Comparison of ENCODE assay signal across 21 cellular contexts in the genomic region with DNA sequence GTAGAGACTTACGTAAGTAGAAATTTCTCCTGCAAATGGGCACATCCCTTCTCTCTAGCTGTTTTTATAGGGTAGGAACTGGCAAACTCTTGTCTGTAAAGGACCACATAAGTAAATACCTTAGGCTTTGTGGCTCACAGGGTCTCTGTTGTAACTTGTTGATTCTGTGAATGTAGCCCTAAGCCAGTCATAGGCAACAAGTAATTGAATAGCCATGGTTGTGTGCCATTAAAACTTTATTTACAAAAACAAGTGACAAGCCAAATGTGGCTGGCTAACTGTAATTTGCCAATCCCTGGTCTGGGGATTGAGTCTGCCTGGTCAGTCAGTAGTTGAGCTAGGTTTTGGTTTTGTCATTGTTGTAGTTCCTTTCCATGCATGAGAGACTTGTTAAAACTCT. TPM values are rescaled to one million over a fixed set of nuclear protein-coding genes. Genes with fewer than 3 reads are reported as not detected.
A peak's percentile ranks its signal among the peaks of the same experiment; 100 is the strongest.
DNase-seq lines count a peak whose midpoint lies in the region; ATAC-seq, FAIRE-seq and TF ChIP-seq lines count a peak whose summit lies in the region.
"Had no signal": no experiment of that assay in that cellular context is flagged by ENCODE, and none has a peak within 500 bp of the region (broad histone marks: within the 10 kb centered on the region; RNA-seq: fewer than 3 reads in every experiment).

No MANE protein-coding gene starts in this region.

- POLR2A ChIA-PET in HepG2 (lab: Yijun Ruan, JAX) (no interaction called here), K562 (lab: Yijun Ruan, JAX) (no interaction called here)

- H3K4me1 ChIP-seq in HepG2 (ENCODE audit: insufficient read depth, low read length) (peaks cover 28% of the 10 kb centered on the region), right lobe of liver (no peaks in the 10 kb centered on the region), K562 (replicated peaks in 1 of 2; ENCODE audit: control insufficient read depth in 2 of 2, insufficient read depth in 2 of 2, low read length in 2 of 2) (peaks cover 7 to 14% of the 10 kb centered on the region in 2 experiments; a peak in 4 of 5 replicates), foreskin keratinocyte (peaks cover 10% of the 10 kb centered on the region), testis (peaks cover 10% of the 10 kb centered on the region)

- CTCF ChIA-PET in HepG2 (lab: Yijun Ruan, JAX; ENCODE audit: low intra/inter-chr PET ratio, low total read pairs) = no interaction called here
- CTCF ChIA-PET in K562 (lab: Yijun Ruan, JAX; ENCODE audit: low intra/inter-chr PET ratio) = no interaction called here

- no peak overlapping the region for H3K4me3 ChIP-seq in HepG2 (replicated peaks in 1 of 3; ENCODE audit: insufficient read depth in 1 of 3, low read depth in 2 of 3, low read length in 3 of 3)
- H3K4me3 ChIP-seq in right lobe of liver = no peak overlapping the region
- no peak overlapping the region for H3K4me3 ChIP-seq in K562
- H3K4me3 ChIP-seq in testis = no peak overlapping the region
- H3K4me3 ChIP-seq: PC-9, SJSA1 had no signal

- TF ChIP-seq POLR2A in HepG2 (IDR thresholded peaks at IDR 0.05; ENCODE audit: insufficient read depth in 1 of 2, low read depth in 2 of 2, low read length in 2 of 2) (no peak), right lobe of liver (IDR thresholded peaks at IDR 0.05) (no peak), K562 (conservative IDR thresholded peaks at IDR 0.05) (no peak), testis (IDR thresholded peaks at IDR 0.05) (no peak)

- TF ChIP-seq CTCF in HepG2 (CRISPR knock-in tag; IDR thresholded peaks at IDR 0.05) (no peak), right lobe of liver (IDR thresholded peaks at IDR 0.05) (no peak), K562 (IDR thresholded peaks at IDR 0.05 in 2 of 3, conservative IDR thresholded peaks at IDR 0.05 in 1 of 3; ENCODE audit: insufficient read depth in 2 of 3, low read depth in 1 of 3, low read length in 3 of 3) (no peak), foreskin keratinocyte (conservative IDR thresholded peaks at IDR 0.05) (no peak), testis (IDR thresholded peaks at IDR 0.05) (no peak)

- TF ChIP-seq RAD21 in HepG2 (CRISPR knock-in tag; IDR thresholded peaks at IDR 0.05) = no peak
- no peak for TF ChIP-seq RAD21 in K562 (CRISPR knock-in tag; conservative IDR thresholded peaks at IDR 0.05 in 1 of 2, IDR thresholded peaks at IDR 0.05 in 1 of 2)

- H3K9me1 ChIP-seq in K562 (ENCODE audit: control insufficient read depth, insufficient read depth, low read length) = no peaks in the 10 kb centered on the region

- H3K9ac ChIP-seq in HepG2 (ENCODE audit: insufficient read depth, low read depth, low read length) = no peak overlapping the region
- no peak overlapping the region for H3K9ac ChIP-seq in K562 (ENCODE audit: insufficient read depth in 1 of 2, low read depth in 2 of 2, low read length in 2 of 2)

- intact Hi-C loops in HepG2 (cut with micrococcal nuclease; ENCODE audit: unreplicated experiment) (no loop called here), right lobe of liver (cut with DNase I) (no loop called here), K562 (cut with micrococcal nuclease) (no loop called here), testis (cut with DNase I; ENCODE audit: low total_unique reads) (no loop called here)

- WGBS in HepG2 (ENCODE audit: low lambda C conversion rate) = 87% methylated on average over 1 of the region's 1 CpG
- WGBS in right lobe of liver (ENCODE audit: insufficient coverage, low coverage, low lambda C conversion rate, missing lambda C conversion rate) = 100% methylated on average over 1 of the region's 1 CpG
- WGBS in K562 (ENCODE audit: insufficient coverage, low coverage, missing lambda C conversion rate) = 89% methylated on average over 1 of the region's 1 CpG
- WGBS in testis, 2 donors = 96 to 100% methylated on average over 1 of the region's 1 CpG

- BruUV-seq in HepG2 (replicated peaks; lab: Mats Ljungman, UMichigan) = no TSS peak
- BruUV-seq in K562 (replicated peaks; lab: Mats Ljungman, UMichigan) = no TSS peak

- no peak for FAIRE-seq in HepG2 (lab: Jason Lieb, UNC)
- no peak for FAIRE-seq in K562 (lab: Jason Lieb, UNC)

- no peak overlapping the region for H2AFZ ChIP-seq in HepG2 (ENCODE audit: low read length)
- 0 out of 2 replicates have a peak overlapping the region, but pooled peaks have one; percentile 13 for H2AFZ ChIP-seq in K562 (ENCODE audit: low read depth, low read length)
- H2AFZ ChIP-seq: PC-9 had no signal

- TF ChIP-seq EP300 in HepG2 (IDR thresholded peaks at IDR 0.05; ENCODE audit: low read depth in 2 of 2, low read length in 2 of 2) (no peak), HepG2 (CRISPR knock-in tag; IDR thresholded peaks at IDR 0.05; ENCODE audit: borderline replicate concordance) (no peak), K562 (IDR thresholded peaks at IDR 0.05; ENCODE audit: low read length) (no peak)

- ATAC-seq in HepG2 (no peak), right lobe of liver (no peak), K562 (no peak), foreskin keratinocyte (no peak)

- no peak for DNase-seq in HepG2 (ENCODE audit: low spot score)
- DNase-seq in right lobe of liver = no peak
- no peak for DNase-seq in K562 (ENCODE audit: extremely low read depth in 1 of 4, low spot score in 3 of 4)
- peak; percentile 76 to 88 for DNase-seq in foreskin keratinocyte
- no peak for DNase-seq in testis
- DNase-seq in UCSD-AML1 (lab: John Stamatoyannopoulos, UW; ENCODE audit: unreplicated experiment) = no peak
- no peak for DNase-seq in NCI-H345 (lab: John Stamatoyannopoulos, UW)
- DNase-seq: Calu3, DMS79 treated with DMSO at 0.1 percent for 48 hours, HFFc6, MV-4-11, NCI-H1105, NCI-H1436 treated with DMSO at 0.1 percent for 48 hours, NCI-H187 treated with DMSO at 0.1 percent for 48 hours, NCI-H2171 treated with DMSO at 0.1 percent for 48 hours, NCI-H524 treated with DMSO at 0.1 percent for 48 hours, NCI-H82, PC-9, Right ventricle myocardium superior, RPMI8226 had no signal

- no peaks in the 10 kb centered on the region for H4K20me1 ChIP-seq in HepG2 (ENCODE audit: insufficient read depth, low read length)
- no peaks in the 10 kb centered on the region for H4K20me1 ChIP-seq in K562 (replicated peaks; ENCODE audit: control insufficient read depth, insufficient read depth, low read length)

- H3K27me3 ChIP-seq in HepG2 (ENCODE audit: control insufficient read depth in 1 of 2, insufficient read depth in 2 of 2, low read length in 2 of 2) (peaks cover 3 to 5% of the 10 kb centered on the region in 2 experiments; a peak in 2 of 5 replicates), right lobe of liver (no peaks in the 10 kb centered on the region), K562 (ENCODE audit: control insufficient read depth in 2 of 2, insufficient read depth in 2 of 2, low read length in 2 of 2) (no peaks in the 10 kb centered on the region), foreskin keratinocyte (no peaks in the 10 kb centered on the region), testis (no peaks in the 10 kb centered on the region)
- H3K27me3 ChIP-seq: SJSA1 had no signal

- H3K79me2 ChIP-seq in HepG2 (ENCODE audit: insufficient read depth, low read length) (no peaks in the 10 kb centered on the region), K562 (ENCODE audit: control insufficient read depth, insufficient read depth, low read length) (no peaks in the 10 kb centered on the region; the same call in 2 of the 3 replicates)

- in situ Hi-C loops in HepG2 (cut with HindIII; ENCODE audit: extremely low pct_ligation_motif_present, low pct_unique_long_range_greater_than_20kb) (no loop called here), K562 (cut with MboI) (no loop called here)

- H3K27ac ChIP-seq in HepG2 (ENCODE audit: extremely low read length, insufficient read depth, low read length) (no peak overlapping the region), right lobe of liver (no peak overlapping the region), K562 (ENCODE audit: extremely low read depth, low read depth, low read length) (no peak overlapping the region), foreskin keratinocyte (peak overlapping the region; percentile 49), testis (no peak overlapping the region)
- H3K27ac ChIP-seq: PC-9, SJSA1 had no signal

- H3K36me3 ChIP-seq in HepG2 (replicated peaks in 1 of 2; ENCODE audit: control insufficient read depth in 1 of 2, insufficient read depth in 2 of 2, low read length in 2 of 2) (no peaks in the 10 kb centered on the region), right lobe of liver (no peaks in the 10 kb centered on the region), K562 (ENCODE audit: control insufficient read depth, insufficient read depth, low read length) (no peaks in the 10 kb centered on the region), testis (ENCODE audit: low read depth, missing control alignments) (no peaks in the 10 kb centered on the region)

- H3K4me2 ChIP-seq in HepG2 (ENCODE audit: low read depth, low read length) = no peak overlapping the region
- no peak overlapping the region for H3K4me2 ChIP-seq in K562 (ENCODE audit: insufficient read depth, low read length)
- H3K4me2 ChIP-seq: PC-9 had no signal

- peaks cover 9% of the 10 kb centered on the region for H3K9me3 ChIP-seq in HepG2 (ENCODE audit: low read length)
- H3K9me3 ChIP-seq in right lobe of liver = no peaks in the 10 kb centered on the region
- H3K9me3 ChIP-seq in K562 (replicated peaks; ENCODE audit: control insufficient read depth, insufficient read depth, low read depth, low read length) = no peaks in the 10 kb centered on the region
- no peaks in the 10 kb centered on the region for H3K9me3 ChIP-seq in testis
- H3K9me3 ChIP-seq: SJSA1 had no signal

RNA-seq across cellular contexts. Expression of a gene that starts 5.3 kb away (rescaled TPM):
- total RNA-seq in HepG2 (2016; rRNA removed; fragmentation: Illumina TruSeq; extraction: Trizol) (13.5 and 27.0 TPM in 2 replicates), right lobe of liver (10 to 100 TPM; 25.2 to 86.4 (median 75.2) TPM), K562 (2014; rRNA removed) (6.9 and 10.3 TPM in 2 replicates), K562 (2014; rRNA removed; fragmentation: Illumina TruSeq; extraction: Trizol) (7.4 and 8.0 TPM in 2 replicates), K562 (2015; rRNA removed; fragmentation: Illumina TruSeq; extraction: Trizol) (4.5 TPM in 2 replicates), K562 (2021) (23.9 and 25.2 TPM in 2 replicates), foreskin keratinocyte (133 and 156 TPM in 2 replicates), testis (10 to 100 TPM; 30.8 to 35.7 TPM)
- total RNA-seq in HepG2 (2016; cell fraction: cytosol; rRNA removed; fragmentation: Illumina TruSeq; extraction: Trizol; ENCODE audit: low read depth) = 17.4 and 21.1 TPM in 2 replicates
- 13.7 and 28.9 TPM in 2 replicates for total RNA-seq in HepG2 (2016; cell fraction: insoluble cytoplasmic fraction; rRNA removed; fragmentation: Illumina TruSeq; extraction: Trizol)
- total RNA-seq in HepG2 (2016; cell fraction: membrane; rRNA removed; fragmentation: Illumina TruSeq; extraction: Trizol) = 23.0 and 29.0 TPM in 2 replicates
- total RNA-seq in HepG2 (2016; cell fraction: nucleus; rRNA removed; fragmentation: Illumina TruSeq; extraction: Trizol) = 106 and 113 TPM in 2 replicates
- polyA plus RNA-seq in HepG2 (2011; rRNA removed) (71.9 and 75.4 TPM in 2 replicates), K562 (2011; rRNA removed) (11.7 and 19.1 TPM in 2 replicates), K562 (2014; fragmentation: Illumina TruSeq; extraction: Trizol) (11.1 and 12.6 TPM in 2 replicates), K562 (2014; fragmentation: Nextera tagmentation; extraction: Ambion mirVana) (1 to 10 TPM; 3.2 to 3.7 TPM), K562 (2014; rRNA removed) (8.6 and 10.2 TPM in 2 replicates), foreskin keratinocyte (42.0 and 42.5 TPM in 2 replicates), testis (ENCODE audit: insufficient read depth, low read depth, low replicate concordance) (41.5 TPM)
- 35.6 and 36.3 TPM in 2 replicates for polyA plus RNA-seq in HepG2 (2011; cell fraction: cytosol; rRNA removed)
- 201 and 233 TPM in 2 replicates for polyA plus RNA-seq in HepG2 (2011; cell fraction: nucleus; rRNA removed)
- polyA plus RNA-seq in HepG2 (2012) = 28.6 and 64.6 TPM in 2 replicates
- polyA plus RNA-seq in HepG2 (2016; cell fraction: cytosol; fragmentation: Illumina TruSeq; extraction: Trizol; ENCODE audit: low read depth) = 2.8 and 3.6 TPM in 2 replicates
- polyA plus RNA-seq in HepG2 (2016; cell fraction: insoluble cytoplasmic fraction; fragmentation: Illumina TruSeq; extraction: Trizol; ENCODE audit: low read depth) = 25.4 and 29.8 TPM in 2 replicates
- 11.0 and 14.7 TPM in 2 replicates for polyA plus RNA-seq in HepG2 (2016; cell fraction: membrane; fragmentation: Illumina TruSeq; extraction: Trizol; ENCODE audit: low read depth)
- 165 and 176 TPM in 2 replicates for polyA plus RNA-seq in HepG2 (2016; cell fraction: nucleus; fragmentation: Illumina TruSeq; extraction: Trizol; ENCODE audit: insufficient read depth, low read depth)
- 46.3 and 318 TPM in 2 replicates for polyA minus RNA-seq in HepG2 (2011; rRNA and poly(A)+ RNA removed; ENCODE audit: low replicate concordance)
- 50.8 and 67.4 TPM in 2 replicates for polyA minus RNA-seq in HepG2 (2011; cell fraction: cytosol; rRNA and poly(A)+ RNA removed)
- 544 and 615 TPM in 2 replicates for polyA minus RNA-seq in HepG2 (2011; cell fraction: nucleus; rRNA and poly(A)+ RNA removed)
- total RNA-seq in K562 (2011; cell fraction: chromatin; rRNA removed; ENCODE audit: low replicate concordance) = 54.5 and 86.4 TPM in 2 replicates
- total RNA-seq in K562 (2011; cell fraction: nucleolus; rRNA removed) = 136 and 139 TPM in 2 replicates
- total RNA-seq in K562 (2011; cell fraction: nucleoplasm; rRNA removed) = 92.4 and 113 TPM in 2 replicates
- polyA plus RNA-seq in K562 (2011; cell fraction: cytosol; rRNA removed) = 6.6 and 12.0 TPM in 2 replicates
- polyA plus RNA-seq in K562 (2011; cell fraction: nucleus; rRNA removed) = 52.6 and 53.4 TPM in 2 replicates
- polyA plus RNA-seq in K562 (2012) = 14.7 and 29.2 TPM in 2 replicates
- polyA minus RNA-seq in K562 (2011; rRNA and poly(A)+ RNA removed) = 33.0 and 43.0 TPM in 2 replicates
- polyA minus RNA-seq in K562 (2011; cell fraction: cytosol; rRNA and poly(A)+ RNA removed) = 10.3 and 16.2 TPM in 2 replicates
- 87.2 and 133 TPM in 2 replicates for polyA minus RNA-seq in K562 (2011; cell fraction: nucleus; rRNA and poly(A)+ RNA removed)

Comparison
In these comparisons a context has a peak if more than half of its experiments do, and no peak if none do; other contexts are left out.
1. DNase-seq: peak in foreskin keratinocyte (2 of 2); none in HepG2 (single experiment), right lobe of liver (0 of 3), K562 (0 of 4), testis (single experiment), UCSD-AML1 (single experiment) and NCI-H345 (single experiment).